In genomic region chr4:131613824-131614216, GRCh38 we compare ENCODE assay signal across 10 cellular contexts.
DNase-seq lines count a peak whose midpoint lies in the region; ATAC-seq and TF ChIP-seq lines count a peak whose summit lies in the region.
"Had no signal": no experiment of that assay in that cellular context is flagged by ENCODE, and none has a peak within 500 bp of the region (broad histone marks: within the 10 kb centered on the region; RNA-seq: fewer than 3 reads in every experiment).

No MANE protein-coding gene starts in this region.

- ATAC-seq in GM19025 (IDR thresholded peaks at IDR 0.05; ENCODE audit: low read depth, unreplicated experiment) (peak; percentile 93), GM21737 (IDR thresholded peaks at IDR 0.05; ENCODE audit: unreplicated experiment) (peak; percentile 71), HG03342 (IDR thresholded peaks at IDR 0.05; ENCODE audit: unreplicated experiment) (peak; percentile 98), right cardiac atrium (no peak)
- ATAC-seq: mucosa of descending colon had no signal

- no peaks in the 10 kb centered on the region for H3K9me3 ChIP-seq in right cardiac atrium (ENCODE audit: control insufficient read depth, low read length)
- H3K9me3 ChIP-seq: colonic mucosa had no signal

- WGBS in right cardiac atrium, result 70% methylated on average over 1 of the region's 1 CpG

- intact Hi-C loops in right cardiac atrium (cut with DNase I), result no loop called here

- H3K27me3 ChIP-seq in right cardiac atrium (ENCODE audit: control insufficient read depth, insufficient read depth), result no peaks in the 10 kb centered on the region
- H3K27me3 ChIP-seq: colonic mucosa had no signal

- TF ChIP-seq CTCF in choroid plexus epithelial cell (conservative IDR thresholded peaks at IDR 0.05; ENCODE audit: low read depth, low read length), result no peak

- DNase-seq in choroid plexus epithelial cell (ENCODE audit: low read depth) (peak; percentile 8), Ammon's horn (ENCODE audit: low spot score) (no peak), AG08395 (ENCODE audit: low spot score) (no peak), right cardiac atrium (no peak)
- DNase-seq: colonic mucosa, mucosa of descending colon, NCI-H226 had no signal

- H3K4me1 ChIP-seq in right cardiac atrium (ENCODE audit: control insufficient read depth, insufficient read depth, low read length), result no peaks in the 10 kb centered on the region
- H3K4me1 ChIP-seq: colonic mucosa had no signal

- H3K4me3 ChIP-seq in choroid plexus epithelial cell (ENCODE audit: low read depth, low read length) (no peak overlapping the region), right cardiac atrium (ENCODE audit: low read length) (no peak overlapping the region)
- H3K4me3 ChIP-seq: colonic mucosa, mucosa of descending colon had no signal

- H3K27ac ChIP-seq in right cardiac atrium (ENCODE audit: low read length), result no peak overlapping the region
- H3K27ac ChIP-seq: colonic mucosa had no signal

Comparison
In these comparisons a context has a peak if more than half of its experiments do, and no peak if none do; other contexts are left out.
1. ATAC-seq: peak in GM19025 (single experiment), GM21737 (single experiment) and HG03342 (single experiment); none in right cardiac atrium (0 of 2).